In genomic region chr14:74538411-74539391, GRCh38 we compare ENCODE assay signal across 21 cellular contexts. TPM values are rescaled to one million over a fixed set of nuclear protein-coding genes. Genes with fewer than 3 reads are reported as not detected.
DNase-seq lines count a peak whose midpoint lies in the region; ATAC-seq and TF ChIP-seq lines count a peak whose summit lies in the region.
"Had no signal": no experiment of that assay in that cellular context is flagged by ENCODE, and none has a peak within 500 bp of the region (broad histone marks: within the 10 kb centered on the region; RNA-seq: fewer than 3 reads in every experiment).

No MANE protein-coding gene starts in this region.

- H3K9me3 ChIP-seq in osteoblast (ENCODE audit: low read depth, low read length) (no peaks in the 10 kb centered on the region), upper lobe of right lung (no peaks in the 10 kb centered on the region)

- DNase-seq in Right ventricle myocardium inferior (ENCODE audit: missing footprints) (peak; percentile 18), left ventricle myocardium superior (no peak), chondrocyte (ENCODE audit: low spot score) (peak; percentile 38), osteoblast (ENCODE audit: insufficient read length, low spot score, missing footprints) (peak; percentile 69), upper lobe of right lung (no peak), H4 (ENCODE audit: low spot score) (no peak), type B pancreatic cell (ENCODE audit: extremely low spot score, unreplicated experiment) (no peak), NCI-H2081 (lab: John Stamatoyannopoulos, UW) (no peak)
- DNase-seq: ACHN; C1 segment of cervical spinal cord; CD8-positive, alpha-beta memory T cell; NCI-H1092 treated with DMSO at 0.1 percent for 48 hours; NCI-H1436 treated with DMSO at 0.1 percent for 48 hours; NCI-H2081 treated with DMSO at 0.1 percent for 48 hours; NCI-H2171 treated with DMSO at 0.1 percent for 48 hours; NCI-H526; OCI-M1; SHP77 had no signal

- intact Hi-C loops in Right ventricle myocardium inferior (cut with DNase I): no loop called here
- intact Hi-C loops in left ventricle myocardium superior (cut with micrococcal nuclease): no loop called here
- intact Hi-C loops in upper lobe of right lung (cut with DNase I): no loop called here

- H3K4me1 ChIP-seq in osteoblast (ENCODE audit: insufficient read depth, low read length) (no peaks in the 10 kb centered on the region), upper lobe of right lung (peaks cover 3% of the 10 kb centered on the region)

- H3K4me3 ChIP-seq in osteoblast (ENCODE audit: insufficient read depth, low read length) (no peak overlapping the region), upper lobe of right lung (no peak overlapping the region)
- H3K4me3 ChIP-seq: GM23338 had no signal

- H3K4me2 ChIP-seq in osteoblast (ENCODE audit: insufficient read depth, low read length): no peak overlapping the region
- H3K4me2 ChIP-seq: GM23338 had no signal

- peaks cover 81% of the 10 kb centered on the region for H3K36me3 ChIP-seq in osteoblast (ENCODE audit: insufficient read depth, low read length)
- H3K36me3 ChIP-seq in upper lobe of right lung: no peaks in the 10 kb centered on the region

- H3K27me3 ChIP-seq in osteoblast (ENCODE audit: insufficient read depth, low read length) (no peaks in the 10 kb centered on the region), upper lobe of right lung (no peaks in the 10 kb centered on the region)

- no peak overlapping the region for H3K4me3 Mint-ChIP-seq in chondrocyte (ENCODE audit: unreplicated experiment)
- no peak overlapping the region for H3K4me3 Mint-ChIP-seq in type B pancreatic cell
- H3K4me3 Mint-ChIP-seq: CD8-positive, alpha-beta memory T cell; GM23338 had no signal

- H3K9me3 Mint-ChIP-seq in chondrocyte (ENCODE audit: low read depth): no peaks in the 10 kb centered on the region
- H3K9me3 Mint-ChIP-seq in type B pancreatic cell: no peaks in the 10 kb centered on the region
- H3K9me3 Mint-ChIP-seq: CD8-positive, alpha-beta memory T cell; GM23338 had no signal

- H2AFZ ChIP-seq in osteoblast (ENCODE audit: low read length): no peak overlapping the region
- H2AFZ ChIP-seq: GM23338 had no signal

- H3K27me3 Mint-ChIP-seq in chondrocyte (ENCODE audit: low read depth): no peaks in the 10 kb centered on the region
- H3K27me3 Mint-ChIP-seq in type B pancreatic cell: peaks cover 4% of the 10 kb centered on the region
- H3K27me3 Mint-ChIP-seq: CD8-positive, alpha-beta memory T cell had no signal

- TF ChIP-seq CTCF in chondrocyte (IDR thresholded peaks at IDR 0.05) (no peak), osteoblast (IDR thresholded peaks at IDR 0.05; ENCODE audit: extremely low read depth, low read depth, low read length) (no peak), upper lobe of right lung (IDR thresholded peaks at IDR 0.05) (no peak), type B pancreatic cell (conservative IDR thresholded peaks at IDR 0.05) (no peak)

- H3K4me1 Mint-ChIP-seq in chondrocyte (ENCODE audit: low read depth) (peaks cover 15% of the 10 kb centered on the region), type B pancreatic cell (ENCODE audit: unreplicated experiment) (peaks cover 6% of the 10 kb centered on the region)
- H3K4me1 Mint-ChIP-seq: GM23338 had no signal

- H3K27ac ChIP-seq in osteoblast (ENCODE audit: low read depth, low read length) (no peak overlapping the region), upper lobe of right lung (no peak overlapping the region)
- H3K27ac ChIP-seq: 22Rv1 had no signal

- H3K27ac Mint-ChIP-seq in chondrocyte (ENCODE audit: unreplicated experiment) (peak overlapping the region; percentile 29), type B pancreatic cell (no peak overlapping the region)
- H3K27ac Mint-ChIP-seq: GM23338 had no signal

- H4K20me1 ChIP-seq in osteoblast (ENCODE audit: insufficient read depth, low read length): no peaks in the 10 kb centered on the region

- ATAC-seq in Right ventricle myocardium inferior (no peak), left ventricle myocardium superior (no peak), upper lobe of right lung (peak; percentile 47)
- ATAC-seq: HCT116 had no signal

- H3K36me3 Mint-ChIP-seq in chondrocyte (ENCODE audit: low read depth) (peaks cover 26% of the 10 kb centered on the region), type B pancreatic cell (no peaks in the 10 kb centered on the region)
- H3K36me3 Mint-ChIP-seq: CD8-positive, alpha-beta memory T cell had no signal

- peaks cover 4% of the 10 kb centered on the region for H3K79me2 ChIP-seq in osteoblast (ENCODE audit: insufficient read depth, low read length)

RNA-seq across cellular contexts. Expression of gene ISCA2, which starts 45.1 kb away (rescaled TPM):
- total RNA-seq in Right ventricle myocardium inferior (38.4 TPM), left ventricle myocardium superior (37.5 TPM), chondrocyte (16.6 to 18.9 TPM (median 16.9 TPM) in 3 replicates), osteoblast (8.7 and 18.6 TPM in 2 replicates), upper lobe of right lung (21.4 TPM), type B pancreatic cell (ENCODE audit: low replicate concordance) (32.0 and 33.4 TPM in 2 replicates)
- total RNA-seq in H4 (2014; rRNA removed; shearing (Covaris generic)): 24.1 and 32.3 TPM in 2 replicates

RNA-seq across cellular contexts. Expression of gene NPC2, which starts 45.6 kb away (rescaled TPM):
- total RNA-seq in Right ventricle myocardium inferior (87.1 TPM), left ventricle myocardium superior (105 TPM), chondrocyte (209 to 313 TPM (median 212 TPM) in 3 replicates), osteoblast (266 and 291 TPM in 2 replicates), upper lobe of right lung (849 TPM), type B pancreatic cell (ENCODE audit: low replicate concordance) (165 and 409 TPM in 2 replicates)
- total RNA-seq in H4 (2014; rRNA removed; shearing (Covaris generic)): 385 and 592 TPM in 2 replicates

Comparison
In these comparisons a context has a peak if more than half of its experiments do, and no peak if none do; other contexts are left out.
1. DNase-seq: peak in Right ventricle myocardium inferior (single experiment), chondrocyte (single experiment) and osteoblast (single experiment); none in left ventricle myocardium superior (single experiment), upper lobe of right lung (single experiment), H4 (single experiment), type B pancreatic cell (single experiment) and NCI-H2081 (0 of 2).